In the genomic region with DNA sequence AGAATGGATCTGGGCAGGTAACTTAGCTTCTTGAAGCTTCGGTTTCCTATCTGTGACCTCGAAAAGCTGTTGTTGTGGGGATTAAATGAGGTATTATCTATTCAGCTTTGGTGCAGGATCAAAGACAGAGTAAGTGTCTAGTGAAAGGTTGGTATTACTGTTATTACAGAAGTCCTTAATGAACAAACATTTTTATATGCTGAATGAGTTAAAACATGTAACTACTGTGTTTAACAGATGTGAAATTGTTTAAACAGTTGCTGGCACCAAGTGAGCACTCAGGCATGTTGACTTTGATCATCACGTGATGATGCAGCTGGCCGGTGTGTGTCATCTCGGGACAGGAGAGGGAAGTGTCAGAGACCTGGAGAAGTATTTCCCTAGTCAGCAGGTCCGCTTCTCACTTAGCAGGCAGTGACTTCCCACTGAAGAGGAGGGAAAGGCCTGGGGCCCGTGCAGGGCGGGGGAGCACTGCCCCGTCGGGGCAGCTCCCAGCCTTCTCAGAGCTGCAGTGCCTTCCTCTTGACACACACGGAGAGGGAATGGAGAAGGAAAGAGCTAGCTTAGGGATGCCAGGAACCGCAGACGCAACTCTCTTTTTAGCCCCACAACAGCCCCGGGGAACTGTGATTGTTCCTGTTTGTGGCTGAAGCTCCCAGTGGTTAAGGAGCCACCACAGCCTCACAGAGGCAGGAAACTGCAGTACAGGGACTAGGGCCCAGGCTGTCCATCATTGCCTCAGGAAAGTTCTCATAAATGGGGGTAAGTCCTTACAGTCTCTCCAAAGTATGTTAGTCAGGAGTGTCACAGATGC, we compare ENCODE assay signal across 1 cellular context.
TF ChIP-seq lines count a peak whose summit lies in the region.

No MANE protein-coding gene starts in this region.

TF ChIP-seq in endothelial cell of umbilical vein, 7 proteins besides CTCF, POLR2A, EP300 and RAD21 (continued from another document):
- TF ChIP-seq JUN (IDR thresholded peaks at IDR 0.05; ENCODE audit: borderline replicate concordance, insufficient read depth, insufficient read length, low read depth), result no peak
- TF ChIP-seq, protein P1, sequence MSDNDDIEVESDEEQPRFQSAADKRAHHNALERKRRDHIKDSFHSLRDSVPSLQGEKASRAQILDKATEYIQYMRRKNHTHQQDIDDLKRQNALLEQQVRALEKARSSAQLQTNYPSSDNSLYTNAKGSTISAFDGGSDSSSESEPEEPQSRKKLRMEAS (IDR thresholded peaks at IDR 0.05; ENCODE audit: insufficient read depth, insufficient read length), result no peak
- no peak for TF ChIP-seq MYC (IDR thresholded peaks at IDR 0.05; ENCODE audit: low read depth, low read length)
